Comparison of ENCODE assay signal across 11 cellular contexts in genomic region chr19:3056454-3057016, GRCh38. TPM values are rescaled to one million over a fixed set of nuclear protein-coding genes. Genes with fewer than 3 reads are reported as not detected.
DNase-seq lines count a peak whose midpoint lies in the region; ATAC-seq and TF ChIP-seq lines count a peak whose summit lies in the region.
"Had no signal": no experiment of that assay in that cellular context is flagged by ENCODE, and none has a peak within 500 bp of the region (broad histone marks: within the 10 kb centered on the region; RNA-seq: fewer than 3 reads in every experiment).

No MANE protein-coding gene starts in this region.

- no peak for TF ChIP-seq CTCF in RWPE2 (IDR thresholded peaks at IDR 0.05; ENCODE audit: poor library complexity, severe bottlenecking)
- TF ChIP-seq CTCF in hepatocyte (IDR thresholded peaks at IDR 0.05; ENCODE audit: poor library complexity): no peak

- ATAC-seq in RWPE2 (ENCODE audit: low read depth) (peak; percentile 2; the same call in 1 of the 3 replicates), HG03521 (IDR thresholded peaks at IDR 0.05; ENCODE audit: unreplicated experiment) (no peak), HG03565 (IDR thresholded peaks at IDR 0.05; ENCODE audit: unreplicated experiment) (no peak), HG02642 (IDR thresholded peaks at IDR 0.05; ENCODE audit: poor library complexity, unreplicated experiment) (no peak)
- ATAC-seq: stimulated activated effector memory CD8-positive, alpha-beta T cell treated with anti-CD3 and anti-CD28 coated beads, Interleukin-12 subunit alpha, Interleukin-12 subunit beta, amount 100 ng/mL, for 72 hours had no signal

- H3K9ac ChIP-seq in stomach smooth muscle (ENCODE audit: low read length in 2 of 2): peak overlapping the region in 1 of 2 donors; percentile 25

- no peak overlapping the region for H3K4me3 ChIP-seq in RWPE2 (ENCODE audit: severe bottlenecking)
- no peak overlapping the region for H3K4me3 ChIP-seq in hepatocyte
- H3K4me3 ChIP-seq in stomach smooth muscle (ENCODE audit: low read length in 2 of 2): peak overlapping the region; percentile 42 to 47

- DNase-seq in NCI-H1694 (lab: John Stamatoyannopoulos, UW): peak; percentile 57
- no peak for DNase-seq in NCI-H1694 treated with DMSO at 0.1 percent for 48 hours (lab: John Stamatoyannopoulos, UW)
- DNase-seq in RWPE2 (ENCODE audit: low spot score): no peak
- peak; percentile 46 for DNase-seq in hepatocyte (ENCODE audit: low spot score)
- DNase-seq: activated CD4-positive, CD25-positive, alpha-beta regulatory T cell; IMR-90 had no signal

- 35% methylated on average over 6 of the region's 10 CpGs for WGBS in hepatocyte (ENCODE audit: low lambda C conversion rate, missing lambda C conversion rate)

- peaks cover 32% of the 10 kb centered on the region for H4K20me1 ChIP-seq in hepatocyte (ENCODE audit: insufficient read depth, poor library complexity, severe bottlenecking)

- H3K36me3 ChIP-seq in RWPE2 (ENCODE audit: low read depth): peaks cover 72% of the 10 kb centered on the region
- no peaks in the 10 kb centered on the region for H3K36me3 ChIP-seq in hepatocyte (replicated peaks; ENCODE audit: insufficient read depth, low read depth)
- peaks cover 22 to 34% of the 10 kb centered on the region in 2 donors for H3K36me3 ChIP-seq in stomach smooth muscle (ENCODE audit: control insufficient read depth in 2 of 2, insufficient read depth in 2 of 2, low read length in 2 of 2)

- H3K4me1 ChIP-seq in RWPE2 (ENCODE audit: insufficient read depth, poor library complexity, severe bottlenecking): peaks cover 36% of the 10 kb centered on the region
- peaks cover 48% of the 10 kb centered on the region for H3K4me1 ChIP-seq in hepatocyte (ENCODE audit: insufficient read depth)
- H3K4me1 ChIP-seq in stomach smooth muscle (ENCODE audit: control insufficient read depth, insufficient read depth, low read length): peaks cover 42% of the 10 kb centered on the region

- no peaks in the 10 kb centered on the region for H3K9me2 ChIP-seq in hepatocyte (replicated peaks; ENCODE audit: insufficient read depth)

- H3K79me2 ChIP-seq in hepatocyte: peaks cover 44% of the 10 kb centered on the region

- H3K4me2 ChIP-seq in hepatocyte: peak overlapping the region; percentile 67

- H2AFZ ChIP-seq in hepatocyte: no peak overlapping the region

- no peaks in the 10 kb centered on the region for H3K27me3 ChIP-seq in RWPE2 (ENCODE audit: insufficient read depth, poor library complexity, severe bottlenecking)
- H3K27me3 ChIP-seq in hepatocyte: no peaks in the 10 kb centered on the region
- H3K27me3 ChIP-seq in stomach smooth muscle (ENCODE audit: control insufficient read depth in 1 of 2, insufficient read depth in 2 of 2, low read length in 2 of 2): no peaks in the 10 kb centered on the region

- H3K27ac ChIP-seq in RWPE2 (ENCODE audit: poor library complexity, severe bottlenecking) (peak overlapping the region; percentile 96), hepatocyte (peak overlapping the region; percentile 90), stomach smooth muscle (ENCODE audit: low read length) (peak overlapping the region; percentile 88)

- H3K9me3 ChIP-seq in RWPE2 (ENCODE audit: severe bottlenecking): no peaks in the 10 kb centered on the region
- H3K9me3 ChIP-seq in hepatocyte (ENCODE audit: low read depth): no peaks in the 10 kb centered on the region
- no peaks in the 10 kb centered on the region for H3K9me3 ChIP-seq in stomach smooth muscle (ENCODE audit: control insufficient read depth in 2 of 2, low read length in 2 of 2)

RNA-seq across cellular contexts. Expression of gene TLE5, which starts 5.8 kb away (rescaled TPM):
- 241 and 260 TPM in 2 replicates for total RNA-seq in hepatocyte
- polyA plus RNA-seq in hepatocyte: 308 and 340 TPM in 2 replicates

RNA-seq across cellular contexts. Expression of gene TLE2, which starts 27.5 kb away (rescaled TPM):
- 25.4 and 36.2 TPM in 2 replicates for total RNA-seq in hepatocyte
- polyA plus RNA-seq in hepatocyte: 71.1 and 82.0 TPM in 2 replicates

RNA-seq across cellular contexts. Expression of gene GNA11, which starts 37.6 kb away (rescaled TPM):
- total RNA-seq in hepatocyte: 53.8 and 60.2 TPM in 2 replicates
- polyA plus RNA-seq in hepatocyte: 100 and 115 TPM in 2 replicates

Comparison
In these comparisons a context has a peak if more than half of its experiments do, and no peak if none do; other contexts are left out.
1. DNase-seq: peak in NCI-H1694 (single experiment) and hepatocyte (single experiment); none in NCI-H1694 treated with DMSO at 0.1 percent for 48 hours (single experiment) and RWPE2 (single experiment).
2. H3K4me3 ChIP-seq: peak in stomach smooth muscle (2 of 2); none in RWPE2 (single experiment) and hepatocyte (single experiment).
3. Peak in every context shown above with its lines, with median percentiles within 50 percentile points of each other: H3K27ac ChIP-seq.